Comparison of ENCODE assay signal across 2 cellular contexts in the genomic region with DNA sequence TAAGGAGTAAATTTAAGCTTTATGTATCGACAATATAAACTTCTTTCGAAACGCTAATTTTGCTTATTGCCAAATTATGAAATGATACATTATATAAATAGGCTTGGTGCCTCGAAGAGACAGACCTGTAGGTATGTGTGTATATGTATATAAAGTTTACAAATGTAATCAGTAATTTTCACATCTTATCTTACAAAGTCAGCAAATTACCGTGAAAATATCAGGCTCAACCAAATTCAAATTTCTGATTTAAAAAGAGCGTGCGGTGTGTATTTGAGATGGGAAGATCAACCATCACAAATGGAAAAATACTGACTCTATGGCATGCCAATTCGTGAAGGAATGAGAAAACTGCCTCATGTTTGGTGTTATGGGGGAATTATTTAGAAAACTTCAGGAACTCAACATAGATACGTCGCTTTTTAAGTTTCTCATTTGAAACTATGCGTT.
TF ChIP-seq lines count a peak whose summit lies in the region.

No MANE protein-coding gene starts in this region.

TF ChIP-seq in GM23338, 12 proteins besides CTCF, POLR2A, EP300 and RAD21 (continued from another document):
- TF ChIP-seq, protein P1, sequence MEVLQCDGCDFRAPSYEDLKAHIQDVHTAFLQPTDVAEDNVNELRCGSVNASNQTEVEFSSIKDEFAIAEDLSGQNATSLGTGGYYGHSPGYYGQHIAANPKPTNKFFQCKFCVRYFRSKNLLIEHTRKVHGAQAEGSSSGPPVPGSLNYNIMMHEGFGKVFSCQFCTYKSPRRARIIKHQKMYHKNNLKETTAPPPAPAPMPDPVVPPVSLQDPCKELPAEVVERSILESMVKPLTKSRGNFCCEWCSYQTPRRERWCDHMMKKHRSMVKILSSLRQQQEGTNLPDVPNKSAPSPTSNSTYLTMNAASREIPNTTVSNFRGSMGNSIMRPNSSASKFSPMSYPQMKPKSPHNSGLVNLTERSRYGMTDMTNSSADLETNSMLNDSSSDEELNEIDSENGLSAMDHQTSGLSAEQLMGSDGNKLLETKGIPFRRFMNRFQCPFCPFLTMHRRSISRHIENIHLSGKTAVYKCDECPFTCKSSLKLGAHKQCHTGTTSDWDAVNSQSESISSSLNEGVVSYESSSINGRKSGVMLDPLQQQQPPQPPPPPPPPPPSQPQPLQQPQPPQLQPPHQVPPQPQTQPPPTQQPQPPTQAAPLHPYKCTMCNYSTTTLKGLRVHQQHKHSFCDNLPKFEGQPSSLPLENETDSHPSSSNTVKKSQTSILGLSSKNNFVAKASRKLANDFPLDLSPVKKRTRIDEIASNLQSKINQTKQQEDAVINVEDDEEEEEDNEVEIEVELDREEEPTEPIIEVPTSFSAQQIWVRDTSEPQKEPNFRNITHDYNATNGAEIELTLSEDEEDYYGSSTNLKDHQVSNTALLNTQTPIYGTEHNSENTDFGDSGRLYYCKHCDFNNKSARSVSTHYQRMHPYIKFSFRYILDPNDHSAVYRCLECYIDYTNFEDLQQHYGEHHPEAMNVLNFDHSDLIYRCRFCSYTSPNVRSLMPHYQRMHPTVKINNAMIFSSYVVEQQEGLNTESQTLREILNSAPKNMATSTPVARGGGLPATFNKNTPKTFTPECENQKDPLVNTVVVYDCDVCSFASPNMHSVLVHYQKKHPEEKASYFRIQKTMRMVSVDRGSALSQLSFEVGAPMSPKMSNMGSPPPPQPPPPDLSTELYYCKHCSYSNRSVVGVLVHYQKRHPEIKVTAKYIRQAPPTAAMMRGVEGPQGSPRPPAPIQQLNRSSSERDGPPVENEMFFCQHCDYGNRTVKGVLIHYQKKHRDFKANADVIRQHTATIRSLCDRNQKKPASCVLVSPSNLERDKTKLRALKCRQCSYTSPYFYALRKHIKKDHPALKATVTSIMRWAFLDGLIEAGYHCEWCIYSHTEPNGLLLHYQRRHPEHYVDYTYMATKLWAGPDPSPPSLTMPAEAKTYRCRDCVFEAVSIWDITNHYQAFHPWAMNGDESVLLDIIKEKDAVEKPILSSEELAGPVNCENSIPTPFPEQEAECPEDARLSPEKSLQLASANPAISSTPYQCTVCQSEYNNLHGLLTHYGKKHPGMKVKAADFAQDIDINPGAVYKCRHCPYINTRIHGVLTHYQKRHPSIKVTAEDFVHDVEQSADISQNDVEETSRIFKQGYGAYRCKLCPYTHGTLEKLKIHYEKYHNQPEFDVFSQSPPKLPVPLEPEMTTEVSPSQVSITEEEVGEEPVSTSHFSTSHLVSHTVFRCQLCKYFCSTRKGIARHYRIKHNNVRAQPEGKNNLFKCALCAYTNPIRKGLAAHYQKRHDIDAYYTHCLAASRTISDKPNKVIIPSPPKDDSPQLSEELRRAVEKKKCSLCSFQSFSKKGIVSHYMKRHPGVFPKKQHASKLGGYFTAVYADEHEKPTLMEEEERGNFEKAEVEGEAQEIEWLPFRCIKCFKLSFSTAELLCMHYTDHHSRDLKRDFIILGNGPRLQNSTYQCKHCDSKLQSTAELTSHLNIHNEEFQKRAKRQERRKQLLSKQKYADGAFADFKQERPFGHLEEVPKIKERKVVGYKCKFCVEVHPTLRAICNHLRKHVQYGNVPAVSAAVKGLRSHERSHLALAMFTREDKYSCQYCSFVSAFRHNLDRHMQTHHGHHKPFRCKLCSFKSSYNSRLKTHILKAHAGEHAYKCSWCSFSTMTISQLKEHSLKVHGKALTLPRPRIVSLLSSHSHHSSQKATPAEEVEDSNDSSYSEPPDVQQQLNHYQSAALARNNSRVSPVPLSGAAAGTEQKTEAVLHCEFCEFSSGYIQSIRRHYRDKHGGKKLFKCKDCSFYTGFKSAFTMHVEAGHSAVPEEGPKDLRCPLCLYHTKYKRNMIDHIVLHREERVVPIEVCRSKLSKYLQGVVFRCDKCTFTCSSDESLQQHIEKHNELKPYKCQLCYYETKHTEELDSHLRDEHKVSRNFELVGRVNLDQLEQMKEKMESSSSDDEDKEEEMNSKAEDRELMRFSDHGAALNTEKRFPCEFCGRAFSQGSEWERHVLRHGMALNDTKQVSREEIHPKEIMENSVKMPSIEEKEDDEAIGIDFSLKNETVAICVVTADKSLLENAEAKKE (CRISPR knock-in tag; IDR thresholded peaks at IDR 0.05), result no peak
- TF ChIP-seq ZNF331 (CRISPR knock-in tag; IDR thresholded peaks at IDR 0.05; ENCODE audit: low read depth) (no peak), NANOG (IDR thresholded peaks at IDR 0.05; ENCODE audit: borderline replicate concordance) (no peak), ZNF114 (CRISPR knock-in tag; IDR thresholded peaks at IDR 0.05) (no peak)
TF ChIP-seq in GM23338: peak in this region for 0.

TF ChIP-seq in WTC11, 78 proteins besides CTCF, POLR2A, EP300 and RAD21 (continued from another document):
- TF ChIP-seq, protein P2, sequence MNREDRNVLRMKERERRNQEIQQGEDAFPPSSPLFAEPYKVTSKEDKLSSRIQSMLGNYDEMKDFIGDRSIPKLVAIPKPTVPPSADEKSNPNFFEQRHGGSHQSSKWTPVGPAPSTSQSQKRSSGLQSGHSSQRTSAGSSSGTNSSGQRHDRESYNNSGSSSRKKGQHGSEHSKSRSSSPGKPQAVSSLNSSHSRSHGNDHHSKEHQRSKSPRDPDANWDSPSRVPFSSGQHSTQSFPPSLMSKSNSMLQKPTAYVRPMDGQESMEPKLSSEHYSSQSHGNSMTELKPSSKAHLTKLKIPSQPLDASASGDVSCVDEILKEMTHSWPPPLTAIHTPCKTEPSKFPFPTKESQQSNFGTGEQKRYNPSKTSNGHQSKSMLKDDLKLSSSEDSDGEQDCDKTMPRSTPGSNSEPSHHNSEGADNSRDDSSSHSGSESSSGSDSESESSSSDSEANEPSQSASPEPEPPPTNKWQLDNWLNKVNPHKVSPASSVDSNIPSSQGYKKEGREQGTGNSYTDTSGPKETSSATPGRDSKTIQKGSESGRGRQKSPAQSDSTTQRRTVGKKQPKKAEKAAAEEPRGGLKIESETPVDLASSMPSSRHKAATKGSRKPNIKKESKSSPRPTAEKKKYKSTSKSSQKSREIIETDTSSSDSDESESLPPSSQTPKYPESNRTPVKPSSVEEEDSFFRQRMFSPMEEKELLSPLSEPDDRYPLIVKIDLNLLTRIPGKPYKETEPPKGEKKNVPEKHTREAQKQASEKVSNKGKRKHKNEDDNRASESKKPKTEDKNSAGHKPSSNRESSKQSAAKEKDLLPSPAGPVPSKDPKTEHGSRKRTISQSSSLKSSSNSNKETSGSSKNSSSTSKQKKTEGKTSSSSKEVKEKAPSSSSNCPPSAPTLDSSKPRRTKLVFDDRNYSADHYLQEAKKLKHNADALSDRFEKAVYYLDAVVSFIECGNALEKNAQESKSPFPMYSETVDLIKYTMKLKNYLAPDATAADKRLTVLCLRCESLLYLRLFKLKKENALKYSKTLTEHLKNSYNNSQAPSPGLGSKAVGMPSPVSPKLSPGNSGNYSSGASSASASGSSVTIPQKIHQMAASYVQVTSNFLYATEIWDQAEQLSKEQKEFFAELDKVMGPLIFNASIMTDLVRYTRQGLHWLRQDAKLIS (CRISPR knock-in tag; IDR thresholded peaks at IDR 0.05; ENCODE audit: borderline replicate concordance), result no peak
- TF ChIP-seq, protein P3, sequence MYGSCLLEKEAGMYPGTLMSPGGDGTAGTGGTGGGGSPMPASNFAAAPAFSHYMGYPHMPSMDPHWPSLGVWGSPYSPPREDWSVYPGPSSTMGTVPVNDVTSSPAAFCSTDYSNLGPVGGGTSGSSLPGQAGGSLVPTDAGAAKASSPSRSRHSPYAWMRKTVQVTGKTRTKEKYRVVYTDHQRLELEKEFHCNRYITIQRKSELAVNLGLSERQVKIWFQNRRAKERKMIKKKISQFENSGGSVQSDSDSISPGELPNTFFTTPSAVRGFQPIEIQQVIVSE (CRISPR knock-in tag; IDR thresholded peaks at IDR 0.05; ENCODE audit: borderline replicate concordance), result no peak
